ENCODE assay signal across 1 cellular context in genomic region chr1:67162954-67163353, GRCh38.
TF ChIP-seq lines count a peak whose summit lies in the region.

No MANE protein-coding gene starts in this region.

TF ChIP-seq in K562, 482 proteins besides CTCF, POLR2A, EP300 and RAD21 (continued from another document and continues in another):
- TF ChIP-seq ELK1 (CRISPR knock-in tag; IDR thresholded peaks at IDR 0.05) (no peak), ZNF318 (IDR thresholded peaks at IDR 0.05; ENCODE audit: borderline replicate concordance in 1 of 2, low read depth in 1 of 2) (no peak), HDAC1 (IDR thresholded peaks at IDR 0.05) (peak in 1 of 2 experiments; percentile 58; a peak in 1 of 4 replicates), BCLAF1 (IDR thresholded peaks at IDR 0.05; ENCODE audit: borderline replicate concordance in 1 of 2, control insufficient read depth in 1 of 2, low read depth in 2 of 2, low read length in 1 of 2) (no peak), TRIM24 (IDR thresholded peaks at IDR 0.05) (peak; percentile 80 to 91), SOX6 (IDR thresholded peaks at IDR 0.05) (peak; percentile 87), FOSL1 (tag; conservative IDR thresholded peaks at IDR 0.05) (peak; percentile 93), ZNF655 (CRISPR knock-in tag; IDR thresholded peaks at IDR 0.05) (no peak), HDAC3 (IDR thresholded peaks at IDR 0.05; ENCODE audit: borderline replicate concordance, partially characterized antibody) (peak; percentile 27), TAL1 (IDR thresholded peaks at IDR 0.05) (peak; percentile 34), TEAD4 (IDR thresholded peaks at IDR 0.05; ENCODE audit: low read length) (peak; percentile 37; the same call in 1 of the 2 replicates), TEAD4 (CRISPR knock-in tag; IDR thresholded peaks at IDR 0.05; ENCODE audit: borderline replicate concordance) (no peak), EHMT2 (IDR thresholded peaks at IDR 0.05) (no peak), CLOCK (CRISPR knock-in tag; IDR thresholded peaks at IDR 0.05; ENCODE audit: borderline replicate concordance) (no peak), CBX5 (IDR thresholded peaks at IDR 0.05; ENCODE audit: borderline replicate concordance, low read depth) (no peak), MTA1 (IDR thresholded peaks at IDR 0.05; ENCODE audit: borderline replicate concordance) (peak; percentile 85), DPF2 (IDR thresholded peaks at IDR 0.05) (peak; percentile 85), ZBTB17 (CRISPR knock-in tag; IDR thresholded peaks at IDR 0.05) (no peak), JUNB (CRISPR knock-in tag; conservative IDR thresholded peaks at IDR 0.05) (peak; percentile 59; the same call in 1 of the 2 replicates), JUND (IDR thresholded peaks at IDR 0.05; ENCODE audit: borderline replicate concordance, low read depth, low read length) (peak; percentile 88), JUND (tag; IDR thresholded peaks at IDR 0.05; ENCODE audit: borderline replicate concordance, low read depth, low read length) (peak; percentile 76; the same call in 1 of the 3 replicates), SMARCC2 (IDR thresholded peaks at IDR 0.05; ENCODE audit: low read depth) (peak; percentile 88; the same call in 1 of the 2 replicates), SMARCA4 (IDR thresholded peaks at IDR 0.05) (peak; percentile 93), ZBTB1 (CRISPR knock-in tag; IDR thresholded peaks at IDR 0.05; ENCODE audit: borderline replicate concordance, low read depth) (no peak), CEBPG (CRISPR knock-in tag; IDR thresholded peaks at IDR 0.05) (no peak), CEBPG (tag; conservative IDR thresholded peaks at IDR 0.05 in 1 of 2, IDR thresholded peaks at IDR 0.05 in 1 of 2) (peak in 1 of 2 experiments; percentile 57; a peak in 1 of 4 replicates), AFF1 (IDR thresholded peaks at IDR 0.05; ENCODE audit: low read depth in 1 of 2, partially characterized antibody in 2 of 2) (peak in 1 of 2 experiments; percentile 66), CREB5 (CRISPR knock-in tag; IDR thresholded peaks at IDR 0.05) (no peak), HNRNPLL (IDR thresholded peaks at IDR 0.05; ENCODE audit: low read depth, low read length, poor library complexity, severe bottlenecking) (no peak), CBFA2T3 (IDR thresholded peaks at IDR 0.05) (peak; percentile 83), JUN (IDR thresholded peaks at IDR 0.05; ENCODE audit: borderline replicate concordance, low read depth, low read length) (peak; percentile 91), JUN (CRISPR knock-in tag; IDR thresholded peaks at IDR 0.05; ENCODE audit: borderline replicate concordance) (no peak), HDAC6 (IDR thresholded peaks at IDR 0.05; ENCODE audit: low read depth, low read length) (no peak), RFX7 (CRISPR knock-in tag; IDR thresholded peaks at IDR 0.05) (no peak), SMARCE1 (IDR thresholded peaks at IDR 0.05) (peak; percentile 95), ARID1B (IDR thresholded peaks at IDR 0.05) (peak; percentile 90), MEF2D (tag; conservative IDR thresholded peaks at IDR 0.05; ENCODE audit: low read depth) (no peak), ZNF124 (CRISPR knock-in tag; IDR thresholded peaks at IDR 0.05) (no peak), ZEB2 (IDR thresholded peaks at IDR 0.05) (peak; percentile 99), MXI1 (IDR thresholded peaks at IDR 0.05; ENCODE audit: low read depth, low read length) (no peak), ZNF184 (CRISPR knock-in tag; IDR thresholded peaks at IDR 0.05) (no peak), CC2D1A (IDR thresholded peaks at IDR 0.05) (no peak), ATF7 (IDR thresholded peaks at IDR 0.05) (peak; percentile 52; the same call in 1 of the 2 replicates)
